15 cellular contexts compared by ENCODE assay signal in the genomic region with DNA sequence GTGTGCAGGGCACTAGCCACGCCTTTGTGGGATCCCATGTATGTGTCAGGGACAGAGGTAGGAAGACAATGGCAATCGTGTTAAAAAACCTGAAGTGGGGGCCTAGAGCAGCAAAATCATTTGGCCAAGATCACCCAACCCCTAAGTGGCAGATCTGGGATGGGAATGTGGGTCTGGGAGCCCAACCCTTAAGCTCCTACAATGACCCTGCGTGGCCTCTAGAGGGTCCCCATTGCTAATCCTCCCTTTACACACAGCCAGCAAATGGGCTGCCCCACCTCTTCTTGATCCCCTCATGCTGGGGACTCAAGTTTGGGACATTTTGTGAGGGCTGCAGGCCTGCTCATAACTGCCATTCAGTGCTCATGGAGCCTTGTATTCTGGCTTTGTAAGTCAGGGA.
A peak's percentile ranks its signal among the peaks of the same experiment; 100 is the strongest.
DNase-seq lines count a peak whose midpoint lies in the region; ATAC-seq and TF ChIP-seq lines count a peak whose summit lies in the region.
"Had no signal": no experiment of that assay in that cellular context is flagged by ENCODE, and none has a peak within 500 bp of the region (broad histone marks: within the 10 kb centered on the region; RNA-seq: fewer than 3 reads in every experiment).

No MANE protein-coding gene starts in this region.

- 0 out of 2 replicates have a peak overlapping the region, but pooled peaks have one; percentile 17 for H3K27ac Mint-ChIP-seq in HFFc6
- no peak overlapping the region for H3K27ac Mint-ChIP-seq in stimulated activated naive CD8-positive, alpha-beta T cell treated with anti-CD3 and anti-CD28 coated beads, Interleukin-15, amount 100 ng/mL, for 72 hours

- TF ChIP-seq CTCF in C4-2B (conservative IDR thresholded peaks at IDR 0.05): no peak; the same call in 1 of the 2 replicates
- no peak; the same call in 1 of the 2 replicates for TF ChIP-seq CTCF in HFFc6 (IDR thresholded peaks at IDR 0.05)

- peaks cover 24% of the 10 kb centered on the region for H3K4me1 ChIP-seq in muscle layer of colon (ENCODE audit: insufficient read depth, low read length)

- peaks cover 6% of the 10 kb centered on the region for H3K36me3 ChIP-seq in muscle layer of colon (ENCODE audit: insufficient read depth, low read length)

- no peak overlapping the region for H3K4me3 ChIP-seq in muscle layer of colon (ENCODE audit: low read depth in 1 of 2, low read length in 2 of 2)

- H3K4me3 Mint-ChIP-seq in HFFc6: no peak overlapping the region
- H3K4me3 Mint-ChIP-seq in stimulated activated naive CD8-positive, alpha-beta T cell treated with anti-CD3 and anti-CD28 coated beads, Interleukin-15, amount 100 ng/mL, for 72 hours: no peak overlapping the region

- no peaks in the 10 kb centered on the region for H3K27me3 Mint-ChIP-seq in HFFc6 (ENCODE audit: insufficient read depth)
- H3K27me3 Mint-ChIP-seq in stimulated activated naive CD8-positive, alpha-beta T cell treated with anti-CD3 and anti-CD28 coated beads, Interleukin-15, amount 100 ng/mL, for 72 hours: no peaks in the 10 kb centered on the region

- H3K4me1 Mint-ChIP-seq in HFFc6 (ENCODE audit: low read depth): peaks cover 18% of the 10 kb centered on the region
- peaks cover 32% of the 10 kb centered on the region for H3K4me1 Mint-ChIP-seq in stimulated activated naive CD8-positive, alpha-beta T cell treated with anti-CD3 and anti-CD28 coated beads, Interleukin-15, amount 100 ng/mL, for 72 hours

- H3K36me3 Mint-ChIP-seq in HFFc6 (ENCODE audit: low read depth): peaks cover 30% of the 10 kb centered on the region

- H3K27me3 ChIP-seq in muscle layer of colon (ENCODE audit: control insufficient read depth in 1 of 2, insufficient read depth in 2 of 2, low read length in 2 of 2): no peaks in the 10 kb centered on the region

- DNase-seq in HFFc6 (no peak), AG08395 (ENCODE audit: low spot score) (no peak), DMS153 treated with DMSO at 0.1 percent for 48 hours (lab: John Stamatoyannopoulos, UW; ENCODE audit: unreplicated experiment) (no peak)
- no peak for DNase-seq in stimulated activated naive CD8-positive, alpha-beta T cell treated with anti-CD3 and anti-CD28 coated beads, Interleukin-15, amount 100 ng/mL, for 72 hours
- DNase-seq: amniotic stem cell; foreskin melanocyte; islet precursor cell; NCI-H2171 treated with DMSO at 0.1 percent for 48 hours; stimulated activated CD4-positive, alpha-beta T cell treated with anti-CD3 and anti-CD28 coated beads, Interleukin-2, amount 100 ng/mL, for 48 hours had no signal

- no peaks in the 10 kb centered on the region; the same call in 1 of the 2 replicates for H3K9me3 Mint-ChIP-seq in HFFc6
- no peaks in the 10 kb centered on the region for H3K9me3 Mint-ChIP-seq in stimulated activated naive CD8-positive, alpha-beta T cell treated with anti-CD3 and anti-CD28 coated beads, Interleukin-15, amount 100 ng/mL, for 72 hours

- H3K27ac ChIP-seq in C4-2B (peak overlapping the region; percentile 61), cingulate gyrus (ENCODE audit: low read depth, low read length) (peak overlapping the region; percentile 75), muscle layer of colon (ENCODE audit: low read depth, low read length) (peak overlapping the region; percentile 16)
- H3K27ac ChIP-seq: HL-60 had no signal

- H3K9ac ChIP-seq in muscle layer of colon (ENCODE audit: low read length): peak overlapping the region; percentile 25

- ATAC-seq in stimulated activated naive CD8-positive, alpha-beta T cell treated with anti-CD3 and anti-CD28 coated beads, Interleukin-15, amount 100 ng/mL, for 72 hours: no peak
- ATAC-seq in HG03280 (IDR thresholded peaks at IDR 0.05; ENCODE audit: unreplicated experiment): no peak
- ATAC-seq: HCT116 had no signal

- H3K9me3 ChIP-seq in muscle layer of colon (ENCODE audit: low read length): no peaks in the 10 kb centered on the region

Comparison
In these comparisons a context has a peak if more than half of its experiments do, and no peak if none do; other contexts are left out.
1. H3K27ac ChIP-seq: peak in every context shown above with its lines; median percentile 75 in cingulate gyrus; 61 in C4-2B; 16 in muscle layer of colon.